In genomic region chr6:31729515-31729978, GRCh38 we compare ENCODE assay signal across 8 cellular contexts. TPM values are rescaled to one million over a fixed set of nuclear protein-coding genes. Genes with fewer than 3 reads are reported as not detected.
DNase-seq lines count a peak whose midpoint lies in the region; ATAC-seq, FAIRE-seq and TF ChIP-seq lines count a peak whose summit lies in the region.

No MANE protein-coding gene starts in this region.

- peak; percentile 49 for TF ChIP-seq CTCF in HL-60 (IDR thresholded peaks at IDR 0.05; ENCODE audit: insufficient read depth, low read length)
- peak; percentile 66 for TF ChIP-seq CTCF in fibroblast of villous mesenchyme (IDR thresholded peaks at IDR 0.05; ENCODE audit: insufficient read depth, low read depth, low read length)
- TF ChIP-seq CTCF in nephron progenitor cell (IDR thresholded peaks at IDR 0.05), result peak; percentile 70

- H3K36me3 Mint-ChIP-seq in nephron progenitor cell (ENCODE audit: low read depth), result peaks cover 70% of the 10 kb centered on the region

- H3K4me3 ChIP-seq in HL-60 (replicated peaks; ENCODE audit: insufficient read depth, low read length), result peak overlapping the region; percentile 33
- peak overlapping the region; percentile 93 for H3K4me3 ChIP-seq in fibroblast of villous mesenchyme (ENCODE audit: low read depth, low read length)

- H3K27me3 ChIP-seq in HL-60 (ENCODE audit: insufficient read depth, poor library complexity, severe bottlenecking), result no peaks in the 10 kb centered on the region

- no peak for FAIRE-seq in RCC 7860 (lab: Jason Lieb, UNC)

- DNase-seq in NCI-H146 (lab: John Stamatoyannopoulos, UW) (peak; percentile 81), NCI-H146 treated with DMSO at 0.1 percent for 48 hours (lab: John Stamatoyannopoulos, UW; ENCODE audit: unreplicated experiment) (no peak), HL-60 (ENCODE audit: low read depth in 1 of 2, low spot score in 1 of 2) (peak; percentile 72 to 83), RCC 7860 (ENCODE audit: low spot score) (peak; percentile 53), fibroblast of villous mesenchyme (ENCODE audit: low read depth) (peak; percentile 90), nephron progenitor cell (peak; percentile 90)
- DNase-seq in activated effector memory CD4-positive, alpha-beta T cell treated with anti-CD3 and anti-CD28 coated beads, Interleukin-2, amount 50 U/mL, for 16 hours, result peak; percentile 93
- DNase-seq in stimulated activated naive CD8-positive, alpha-beta T cell treated with anti-CD3 and anti-CD28 coated beads, Interleukin-15, Interleukin-2, amounts not matched to agents 100 U/mL and 50 U/mL, for 24 hours, result peak; percentile 85

- H3K4me1 Mint-ChIP-seq in nephron progenitor cell, result peaks cover 71% of the 10 kb centered on the region

- H3K4me3 Mint-ChIP-seq in nephron progenitor cell, result peak overlapping the region; percentile 97

- H3K27ac ChIP-seq in HL-60 (replicated peaks), result peak overlapping the region; percentile 57

- peak overlapping the region; percentile 98 for H3K27ac Mint-ChIP-seq in nephron progenitor cell

- no peaks in the 10 kb centered on the region for H3K27me3 Mint-ChIP-seq in nephron progenitor cell (ENCODE audit: low read depth, poor library complexity)

- ATAC-seq in stimulated activated naive CD8-positive, alpha-beta T cell treated with anti-CD3 and anti-CD28 coated beads, Interleukin-15, Interleukin-2, amounts not matched to agents 100 U/mL and 50 U/mL, for 24 hours, result peak; percentile 61

- no peaks in the 10 kb centered on the region for H3K9me3 Mint-ChIP-seq in nephron progenitor cell

RNA-seq across cellular contexts. Expression of gene DDAH2, which starts 0.4 kb away (rescaled TPM):
- total RNA-seq in fibroblast of villous mesenchyme, result 60.5 and 68.0 TPM in 2 replicates

RNA-seq across cellular contexts. Expression of gene MPIG6B, which starts 6.4 kb away (rescaled TPM):
- not detected in 2 replicates for total RNA-seq in fibroblast of villous mesenchyme

RNA-seq across cellular contexts. Expression of gene CLIC1, which starts 6.8 kb away (rescaled TPM):
- 586 and 701 TPM in 2 replicates for total RNA-seq in fibroblast of villous mesenchyme

RNA-seq across cellular contexts. Expression of gene LY6G6C, which starts 8.0 kb away (rescaled TPM):
- total RNA-seq in fibroblast of villous mesenchyme, result not detected in 2 replicates

RNA-seq across cellular contexts. Expression of gene MSH5, which starts 10.3 kb away (rescaled TPM):
- total RNA-seq in fibroblast of villous mesenchyme, result 9.5 and 13.9 TPM in 2 replicates
